Comparison of ENCODE assay signal across 23 cellular contexts in genomic region chr2:177525351-177525750, GRCh38.
"Had no signal": no experiment of that assay in that cellular context is flagged by ENCODE, and none has a peak within 500 bp of the region (broad histone marks: within the 10 kb centered on the region; RNA-seq: fewer than 3 reads in every experiment).

No MANE protein-coding gene starts in this region.

- H3K4me1 Mint-ChIP-seq: memory B cell; naive B cell; nephron progenitor cell; stimulated activated memory B cell treated with anti-CD40 and anti-IgM and Interleukin-4, amounts not matched to agents 10 μg/mL and 1 μg/mL and 100 μg/mL, for 72 hours had no signal

- H3K4me1 ChIP-seq: esophagus muscularis mucosa, lower lobe of right lung, psoas muscle, right lobe of liver, stomach had no signal

- H3K27me3 Mint-ChIP-seq: dendritic cell treated with granulocyte-macrophage colony-stimulating factor and Interleukin-4, amounts not matched to agents 40 ng/mL and 50 ng/mL, for 4 days; effector memory CD8-positive, alpha-beta T cell; memory B cell; naive B cell; stimulated activated memory B cell treated with anti-CD40 and anti-IgM and Interleukin-4, amounts not matched to agents 10 μg/mL and 1 μg/mL and 100 μg/mL, for 72 hours had no signal

- H3K4me3 ChIP-seq: esophagus muscularis mucosa, hepatocyte, lower lobe of right lung, psoas muscle, right lobe of liver, stomach had no signal

- H3K9me3 ChIP-seq: esophagus muscularis mucosa, lower lobe of right lung, psoas muscle, right lobe of liver, stomach had no signal

- FAIRE-seq: colon, islet of Langerhans had no signal

- H3K27ac Mint-ChIP-seq: dendritic cell treated with granulocyte-macrophage colony-stimulating factor and Interleukin-4, amounts not matched to agents 40 ng/mL and 50 ng/mL, for 4 days; effector memory CD8-positive, alpha-beta T cell; memory B cell; naive B cell; nephron progenitor cell; stimulated activated memory B cell treated with anti-CD40 and anti-IgM and Interleukin-4, amounts not matched to agents 10 μg/mL and 1 μg/mL and 100 μg/mL, for 72 hours had no signal

- H3K4me3 Mint-ChIP-seq: dendritic cell treated with granulocyte-macrophage colony-stimulating factor and Interleukin-4, amounts not matched to agents 40 ng/mL and 50 ng/mL, for 4 days; effector memory CD8-positive, alpha-beta T cell; memory B cell; naive B cell; nephron progenitor cell; stimulated activated memory B cell treated with anti-CD40 and anti-IgM and Interleukin-4, amounts not matched to agents 10 μg/mL and 1 μg/mL and 100 μg/mL, for 72 hours had no signal

- ATAC-seq: effector memory CD8-positive, alpha-beta T cell; lower lobe of right lung; psoas muscle; stimulated activated memory B cell treated with anti-CD40 and anti-IgM and Interleukin-4, amounts not matched to agents 10 μg/mL and 1 μg/mL and 100 μg/mL, for 72 hours had no signal

- DNase-seq: effector memory CD8-positive, alpha-beta T cell; foreskin fibroblast; kidney glomerular epithelial cell; lower lobe of right lung; midbrain; naive B cell; nephron progenitor cell; psoas muscle; retina; right lobe of liver; stimulated activated CD4-positive, alpha-beta T cell treated with anti-CD3 and anti-CD28 coated beads, Interleukin-4, amount 100 ng/mL, for 1 hour; stimulated activated CD8-positive, alpha-beta memory T cell treated with anti-CD3 and anti-CD28 coated beads, Interleukin-4, amount 100 ng/mL, for 48 hours; stomach; substantia nigra; trophoblast cell had no signal

- H3K27me3 ChIP-seq: esophagus muscularis mucosa, hepatocyte, right lobe of liver, stomach had no signal

- H2AFZ ChIP-seq: hepatocyte had no signal

- H3K4me2 ChIP-seq: hepatocyte had no signal

- H3K9me3 Mint-ChIP-seq: dendritic cell treated with granulocyte-macrophage colony-stimulating factor and Interleukin-4, amounts not matched to agents 40 ng/mL and 50 ng/mL, for 4 days; effector memory CD8-positive, alpha-beta T cell; memory B cell; naive B cell; nephron progenitor cell; stimulated activated memory B cell treated with anti-CD40 and anti-IgM and Interleukin-4, amounts not matched to agents 10 μg/mL and 1 μg/mL and 100 μg/mL, for 72 hours had no signal

- H3K27ac ChIP-seq: epithelial cell of prostate, esophagus muscularis mucosa, hepatocyte, lower lobe of right lung, psoas muscle, right lobe of liver, stomach had no signal
